9 cellular contexts compared by ENCODE assay signal in genomic region chr22:33302049-33302545, GRCh38.
DNase-seq lines count a peak whose midpoint lies in the region; ATAC-seq and TF ChIP-seq lines count a peak whose summit lies in the region.
"Had no signal": no experiment of that assay in that cellular context is flagged by ENCODE, and none has a peak within 500 bp of the region (broad histone marks: within the 10 kb centered on the region; RNA-seq: fewer than 3 reads in every experiment).

No MANE protein-coding gene starts in this region.

- peak; percentile 75 for DNase-seq in activated effector memory CD4-positive, alpha-beta T cell treated with anti-CD3 and anti-CD28 coated beads, Interleukin-2, amount 50 U/mL, for 16 hours
- DNase-seq in activated effector memory CD4-positive, alpha-beta T cell treated with Interleukin-2 at 50 U/mL for 16 hours = no peak
- peak; percentile 32 for DNase-seq in Jurkat, Clone E6-1 (ENCODE audit: low read depth, low spot score)
- peak; percentile 71 for DNase-seq in RPMI8226
- peak; percentile 73 for DNase-seq in activated naive CD8-positive, alpha-beta T cell treated with anti-CD3 and anti-CD28 coated beads, Interleukin-2, amount 50 U/mL, for 24 hours
- peak; percentile 82 to 85 for DNase-seq in heart right ventricle
- peak; percentile 73 for DNase-seq in progenitor cell of endocrine pancreas (ENCODE audit: low spot score, unreplicated experiment)

- peak overlapping the region in 7 of 10 donors; percentile 6 to 72 (median 57) for H3K27ac ChIP-seq in heart right ventricle
- H3K27ac ChIP-seq: neutrophil had no signal

- H3K27ac Mint-ChIP-seq in activated naive CD8-positive, alpha-beta T cell treated with anti-CD3 and anti-CD28 coated beads, Interleukin-2, amount 50 U/mL, for 24 hours = no peak overlapping the region
- peak overlapping the region; percentile 49 for H3K27ac Mint-ChIP-seq in progenitor cell of endocrine pancreas

- no peaks in the 10 kb centered on the region for H3K9me3 Mint-ChIP-seq in activated naive CD8-positive, alpha-beta T cell treated with anti-CD3 and anti-CD28 coated beads, Interleukin-2, amount 50 U/mL, for 24 hours
- no peaks in the 10 kb centered on the region for H3K9me3 Mint-ChIP-seq in progenitor cell of endocrine pancreas (ENCODE audit: low read depth)

- WGBS in heart right ventricle, 2 donors = 8 to 10% methylated on average over 10 of the region's 10 CpGs

- H3K4me1 ChIP-seq in heart right ventricle = peaks cover 5 to 35% (median 16%) of the 10 kb centered on the region in 9 donors

- no peaks in the 10 kb centered on the region for H3K36me3 Mint-ChIP-seq in activated naive CD8-positive, alpha-beta T cell treated with anti-CD3 and anti-CD28 coated beads, Interleukin-2, amount 50 U/mL, for 24 hours (ENCODE audit: low read depth)
- H3K36me3 Mint-ChIP-seq in progenitor cell of endocrine pancreas (ENCODE audit: insufficient read depth) = peaks cover 13% of the 10 kb centered on the region

- ATAC-seq in activated naive CD8-positive, alpha-beta T cell treated with anti-CD3 and anti-CD28 coated beads, Interleukin-2, amount 50 U/mL, for 24 hours = peak; percentile 44
- ATAC-seq in heart right ventricle (peak; percentile 86 to 92 (median 90)), GM21367 (IDR thresholded peaks at IDR 0.05; ENCODE audit: unreplicated experiment) (no peak)

- H3K27me3 Mint-ChIP-seq in activated naive CD8-positive, alpha-beta T cell treated with anti-CD3 and anti-CD28 coated beads, Interleukin-2, amount 50 U/mL, for 24 hours = peaks cover 2% of the 10 kb centered on the region
- H3K27me3 Mint-ChIP-seq in progenitor cell of endocrine pancreas = no peaks in the 10 kb centered on the region

- no peaks in the 10 kb centered on the region for H3K27me3 ChIP-seq in heart right ventricle
- H3K27me3 ChIP-seq: neutrophil had no signal

- TF ChIP-seq CTCF in heart right ventricle (IDR thresholded peaks at IDR 0.05) (peak; percentile 90 to 98 (median 96)), progenitor cell of endocrine pancreas (IDR thresholded peaks at IDR 0.05; ENCODE audit: unreplicated experiment) (peak; percentile 95)

- no peak overlapping the region for H3K4me3 ChIP-seq in Jurkat, Clone E6-1 (ENCODE audit: low read length)
- peak overlapping the region in 2 of 10 donors; percentile 3 to 16 for H3K4me3 ChIP-seq in heart right ventricle

- H3K36me3 ChIP-seq in heart right ventricle = peaks cover 0 to 20% (median 0%) of the 10 kb centered on the region in 9 donors
- H3K36me3 ChIP-seq: neutrophil had no signal

- no peak overlapping the region for H3K4me3 Mint-ChIP-seq in activated naive CD8-positive, alpha-beta T cell treated with anti-CD3 and anti-CD28 coated beads, Interleukin-2, amount 50 U/mL, for 24 hours
- no peak overlapping the region for H3K4me3 Mint-ChIP-seq in progenitor cell of endocrine pancreas (ENCODE audit: low read depth)

- H3K4me1 Mint-ChIP-seq in activated naive CD8-positive, alpha-beta T cell treated with anti-CD3 and anti-CD28 coated beads, Interleukin-2, amount 50 U/mL, for 24 hours = peaks cover 13% of the 10 kb centered on the region
- H3K4me1 Mint-ChIP-seq in progenitor cell of endocrine pancreas (ENCODE audit: low read depth) = peaks cover 14% of the 10 kb centered on the region

- H3K9me3 ChIP-seq in heart right ventricle = no peaks in the 10 kb centered on the region
- H3K9me3 ChIP-seq: neutrophil had no signal

- intact Hi-C loops in heart right ventricle (cut with DNase I) = loop anchor here (1.0 to 10.0 kb wide), 19 partner anchors 165 to 1723 kb away; partner anchors contain the start of gene LARGE1 (in 4 of the 10)
